Comparison of ENCODE assay signal across 12 cellular contexts in genomic region chr17:4553669-4554068, GRCh38. TPM values are rescaled to one million over a fixed set of nuclear protein-coding genes. Genes with fewer than 3 reads are reported as not detected.
DNase-seq lines count a peak whose midpoint lies in the region; ATAC-seq and TF ChIP-seq lines count a peak whose summit lies in the region.
"Had no signal": no experiment of that assay in that cellular context is flagged by ENCODE, and none has a peak within 500 bp of the region (broad histone marks: within the 10 kb centered on the region; RNA-seq: fewer than 3 reads in every experiment).

No MANE protein-coding gene starts in this region.

- H3K4me3 Mint-ChIP-seq in HFFc6 (peak overlapping the region; percentile 96), mesothelial cell of epicardium (peak overlapping the region; percentile 90)
- H3K4me3 Mint-ChIP-seq in activated naive CD8-positive, alpha-beta T cell treated with anti-CD3 and anti-CD28 coated beads, Interleukin-2, amount 50 U/mL, for 24 hours, result peak overlapping the region; percentile 95

- no peaks in the 10 kb centered on the region for H3K27me3 ChIP-seq in BJ (ENCODE audit: control insufficient read depth, insufficient read depth, low read length)
- H3K27me3 ChIP-seq: adrenal gland had no signal

- no peak for TF ChIP-seq CTCF in BJ (IDR thresholded peaks at IDR 0.05; ENCODE audit: insufficient read depth, low read depth, low read length)
- TF ChIP-seq CTCF in HFFc6 (IDR thresholded peaks at IDR 0.05), result no peak
- TF ChIP-seq CTCF in mesothelial cell of epicardium (IDR thresholded peaks at IDR 0.05; ENCODE audit: unreplicated experiment), result no peak

- no peaks in the 10 kb centered on the region for H3K9me3 Mint-ChIP-seq in HFFc6
- no peaks in the 10 kb centered on the region for H3K9me3 Mint-ChIP-seq in activated naive CD8-positive, alpha-beta T cell treated with anti-CD3 and anti-CD28 coated beads, Interleukin-2, amount 50 U/mL, for 24 hours
- no peaks in the 10 kb centered on the region for H3K9me3 Mint-ChIP-seq in mesothelial cell of epicardium

- peaks cover 27% of the 10 kb centered on the region for H3K4me1 Mint-ChIP-seq in HFFc6 (ENCODE audit: low read depth)
- H3K4me1 Mint-ChIP-seq in activated naive CD8-positive, alpha-beta T cell treated with anti-CD3 and anti-CD28 coated beads, Interleukin-2, amount 50 U/mL, for 24 hours, result peaks cover 30% of the 10 kb centered on the region
- peaks cover 30% of the 10 kb centered on the region for H3K4me1 Mint-ChIP-seq in mesothelial cell of epicardium

- no peak overlapping the region for H3K27ac Mint-ChIP-seq in HFFc6
- H3K27ac Mint-ChIP-seq in activated naive CD8-positive, alpha-beta T cell treated with anti-CD3 and anti-CD28 coated beads, Interleukin-2, amount 50 U/mL, for 24 hours, result peak overlapping the region; percentile 83
- no peak overlapping the region for H3K27ac Mint-ChIP-seq in mesothelial cell of epicardium

- H3K27me3 Mint-ChIP-seq in HFFc6 (ENCODE audit: insufficient read depth) (no peaks in the 10 kb centered on the region; the same call in 1 of the 2 replicates), mesothelial cell of epicardium (ENCODE audit: low read depth) (no peaks in the 10 kb centered on the region)
- H3K27me3 Mint-ChIP-seq in activated naive CD8-positive, alpha-beta T cell treated with anti-CD3 and anti-CD28 coated beads, Interleukin-2, amount 50 U/mL, for 24 hours, result no peaks in the 10 kb centered on the region

- no peak for ATAC-seq in activated naive CD8-positive, alpha-beta T cell treated with anti-CD3 and anti-CD28 coated beads, Interleukin-2, amount 50 U/mL, for 24 hours
- ATAC-seq in GM18519 (IDR thresholded peaks at IDR 0.05; ENCODE audit: low FRiP score, unreplicated experiment) (no peak), GM18909 (IDR thresholded peaks at IDR 0.05; ENCODE audit: poor library complexity, unreplicated experiment) (no peak), HG02571 (IDR thresholded peaks at IDR 0.05; ENCODE audit: unreplicated experiment) (no peak)

- H3K36me3 Mint-ChIP-seq in HFFc6 (ENCODE audit: low read depth) (peaks cover 21% of the 10 kb centered on the region), mesothelial cell of epicardium (peaks cover 11% of the 10 kb centered on the region)
- peaks cover 33% of the 10 kb centered on the region for H3K36me3 Mint-ChIP-seq in activated naive CD8-positive, alpha-beta T cell treated with anti-CD3 and anti-CD28 coated beads, Interleukin-2, amount 50 U/mL, for 24 hours (ENCODE audit: low read depth)

- CTCF ChIA-PET in BJ (lab: Yijun Ruan, JAX), result interaction anchor here (1.2 to 3.8 kb wide), 4 partner anchors 11 to 73 kb away, joined by 3 to 15 read pairs (median 4); no protein-coding TSS in a partner anchor

- DNase-seq in BJ (ENCODE audit: low read depth), result no peak
- no peak for DNase-seq in HFFc6
- no peak for DNase-seq in activated naive CD8-positive, alpha-beta T cell treated with anti-CD3 and anti-CD28 coated beads, Interleukin-2, amount 50 U/mL, for 24 hours
- no peak for DNase-seq in mesothelial cell of epicardium (ENCODE audit: low spot score in 2 of 2, unreplicated experiment in 2 of 2)
- no peak for DNase-seq in NCI-H187 treated with DMSO at 0.1 percent for 48 hours (lab: John Stamatoyannopoulos, UW)

- H3K36me3 ChIP-seq in BJ (ENCODE audit: control insufficient read depth, insufficient read depth, low read length), result peaks cover 25% of the 10 kb centered on the region

- H3K4me3 ChIP-seq in BJ (ENCODE audit: low read depth, low read length), result peak overlapping the region; percentile 99

- POLR2A ChIA-PET in BJ (lab: Charles Lee), result no interaction called here

RNA-seq across cellular contexts. Expression of gene MYBBP1A, which starts 1.5 kb away (rescaled TPM):
- 12.4 and 24.1 TPM in 2 replicates for polyA plus RNA-seq in BJ (2011; rRNA removed)
- polyA minus RNA-seq in BJ (2011; rRNA and poly(A)+ RNA removed), result 22.6 and 24.7 TPM in 2 replicates
- 10 to 100 TPM; 65.9 to 80.8 (median 71.8) TPM for total RNA-seq in HFFc6 (2021; fragmentation: NEBNext Ultra II Directional; extraction: Animal tissue kit (Norgen Biotek cat#: 25700))
- total RNA-seq in mesothelial cell of epicardium, result 69.5 to 74.6 TPM (median 73.5 TPM) in 3 replicates

RNA-seq across cellular contexts. Expression of gene GGT6, which starts 6.7 kb away (rescaled TPM):
- polyA plus RNA-seq in BJ (2011; rRNA removed), result not detected in 2 replicates
- polyA minus RNA-seq in BJ (2011; rRNA and poly(A)+ RNA removed), result not detected in 2 replicates
- total RNA-seq in HFFc6 (2021; fragmentation: NEBNext Ultra II Directional; extraction: Animal tissue kit (Norgen Biotek cat#: 25700)), result not detected
- total RNA-seq in mesothelial cell of epicardium, result 0.09 to 0.27 TPM (median 0.22 TPM) in 3 replicates
- total RNA-seq: H7, SK-MEL-5, thoracic aorta had no signal

RNA-seq across cellular contexts. Expression of gene SMTNL2, which starts 30.7 kb away (rescaled TPM):
- polyA plus RNA-seq in BJ (2011; rRNA removed), result not detected in 2 replicates
- polyA minus RNA-seq in BJ (2011; rRNA and poly(A)+ RNA removed), result not detected in 2 replicates
- total RNA-seq in HFFc6 (2021; fragmentation: NEBNext Ultra II Directional; extraction: Animal tissue kit (Norgen Biotek cat#: 25700)), result not detected
- total RNA-seq in mesothelial cell of epicardium, result 64.8 to 68.2 TPM (median 65.7 TPM) in 3 replicates

RNA-seq across cellular contexts. Expression of gene SPNS2, which starts 55.0 kb away (rescaled TPM):
- not detected in 2 replicates for polyA plus RNA-seq in BJ (2011; rRNA removed)
- not detected in 2 replicates for polyA minus RNA-seq in BJ (2011; rRNA and poly(A)+ RNA removed)
- total RNA-seq in HFFc6 (2021; fragmentation: NEBNext Ultra II Directional; extraction: Animal tissue kit (Norgen Biotek cat#: 25700)), result not detected
- 12.2 to 13.7 TPM (median 13.2 TPM) in 3 replicates for total RNA-seq in mesothelial cell of epicardium

Comparison
In these comparisons a context has a peak if more than half of its experiments do, and no peak if none do; other contexts are left out.
1. RNA of gene SMTNL2, which starts 30.7 kb away (total RNA-seq): 64.8 to 68.2 TPM in mesothelial cell of epicardium; not detected in HFFc6; every median in the first group is over 10 times any median in the second.
2. Peak in every context shown above with its lines, with median percentiles within 50 percentile points of each other: H3K4me3 Mint-ChIP-seq.